Comparison of ENCODE assay signal across 8 cellular contexts in genomic region chr13:21673592-21674270, GRCh38. TPM values are rescaled to one million over a fixed set of nuclear protein-coding genes. Genes with fewer than 3 reads are reported as not detected.
DNase-seq lines count a peak whose midpoint lies in the region; ATAC-seq and TF ChIP-seq lines count a peak whose summit lies in the region.

No MANE protein-coding gene starts in this region.

- dilution Hi-C loops in mammary epithelial cell (cut with HindIII; ENCODE audit: low sequenced_read_pairs): no loop called here

- H3K27me3 ChIP-seq in BJ (ENCODE audit: control insufficient read depth, insufficient read depth, low read length) (peaks cover 37% of the 10 kb centered on the region), mammary epithelial cell (ENCODE audit: insufficient read depth, low read length) (peaks cover 25% of the 10 kb centered on the region)

- TF ChIP-seq CTCF in BJ (IDR thresholded peaks at IDR 0.05; ENCODE audit: insufficient read depth, low read depth, low read length) (0 out of 2 replicates have a peak, but pooled peaks have one; percentile 10), mammary epithelial cell (conservative IDR thresholded peaks at IDR 0.05 in 1 of 2, IDR thresholded peaks at IDR 0.05 in 1 of 2; ENCODE audit: extremely low read depth in 1 of 2, insufficient read depth in 1 of 2, low read depth in 1 of 2, low read length in 2 of 2) (no peak)

- peaks cover 26% of the 10 kb centered on the region for H3K4me1 ChIP-seq in mammary epithelial cell (ENCODE audit: insufficient read depth, low read length)

- peak overlapping the region; percentile 99 for H3K4me2 ChIP-seq in mammary epithelial cell (ENCODE audit: insufficient read depth, low read depth, low read length)

- H3K79me2 ChIP-seq in mammary epithelial cell (ENCODE audit: insufficient read depth, low read length): no peaks in the 10 kb centered on the region

- no peaks in the 10 kb centered on the region for H3K36me3 ChIP-seq in BJ (ENCODE audit: control insufficient read depth, insufficient read depth, low read length)
- H3K36me3 ChIP-seq in SK-N-MC (ENCODE audit: insufficient read depth, low read length): no peaks in the 10 kb centered on the region
- H3K36me3 ChIP-seq in mammary epithelial cell (ENCODE audit: insufficient read depth, low read length): no peaks in the 10 kb centered on the region

- 0% methylated on average over 26 of the region's 74 CpGs for WGBS in mammary epithelial cell (ENCODE audit: low coverage, missing lambda C conversion rate)

- CTCF ChIA-PET in BJ (lab: Yijun Ruan, JAX) (no interaction called here), mammary epithelial cell (lab: Charles Lee; ENCODE audit: low non-redundant PET) (interaction anchor here (0.6 kb wide), 1 partner anchor 36 kb away, joined by 6 read pairs; no protein-coding TSS in a partner anchor)

- H3K9me3 ChIP-seq in SK-N-MC (ENCODE audit: low read depth, low read length) (no peaks in the 10 kb centered on the region), mammary epithelial cell (replicated peaks; ENCODE audit: insufficient read depth, low read length) (no peaks in the 10 kb centered on the region)

- H3K27ac ChIP-seq in SK-N-MC (no peak overlapping the region), mammary epithelial cell (ENCODE audit: insufficient read depth, low read depth, low read length) (no peak overlapping the region)

- H3K4me3 ChIP-seq in BJ (ENCODE audit: low read depth, low read length): peak overlapping the region; percentile 46
- H3K4me3 ChIP-seq in SK-N-MC: peak overlapping the region; percentile 81
- peak overlapping the region; percentile 51 to 74 (median 59) for H3K4me3 ChIP-seq in mammary epithelial cell (replicated peaks in 1 of 3; ENCODE audit: insufficient read depth in 1 of 3, low read depth in 2 of 3, low read length in 3 of 3)

- no peaks in the 10 kb centered on the region for H4K20me1 ChIP-seq in mammary epithelial cell (ENCODE audit: insufficient read depth, low read length)

- no peak for DNase-seq in BJ (ENCODE audit: low read depth)
- DNase-seq in SK-N-MC (ENCODE audit: low read depth, low spot score): no peak
- peak; percentile 47 for DNase-seq in mammary epithelial cell
- DNase-seq in left colon: peak in 1 of 2 donors; percentile 67
- peak; percentile 25 for DNase-seq in stimulated activated CD8-positive, alpha-beta memory T cell treated with anti-CD3 and anti-CD28 coated beads, Interleukin-12 subunit alpha, Interleukin-12 subunit beta, amount 100 ng/mL, for 4 hours (ENCODE audit: low read depth)
- no peak for DNase-seq in ureter (ENCODE audit: low spot score)

- ATAC-seq in GM18858 (IDR thresholded peaks at IDR 0.05; ENCODE audit: unreplicated experiment): peak; percentile 31
- ATAC-seq in HG03354 (IDR thresholded peaks at IDR 0.05; ENCODE audit: poor library complexity, severe bottlenecking, unreplicated experiment): peak; percentile 36
- ATAC-seq in left colon: peak; percentile 46

- peak overlapping the region; percentile 92 for H2AFZ ChIP-seq in mammary epithelial cell (ENCODE audit: low read depth, low read length)

- in situ Hi-C loops in mammary epithelial cell (cut with MboI; ENCODE audit: low sequenced_read_pairs in 2 of 2): no loop called here

- no peak overlapping the region for H3K9ac ChIP-seq in SK-N-MC (ENCODE audit: insufficient read length)
- H3K9ac ChIP-seq in mammary epithelial cell (ENCODE audit: insufficient read depth, low read length): no peak overlapping the region

- intact Hi-C loops in mammary epithelial cell (cut with micrococcal nuclease) (no loop called here), left colon (cut with DNase I, micrococcal nuclease) (no loop called here)

- no TSS peak for BruUV-seq in mammary epithelial cell (replicated peaks; lab: Mats Ljungman, UMichigan)

- POLR2A ChIA-PET in BJ (lab: Charles Lee): no interaction called here

RNA-seq across cellular contexts. Expression of gene FGF9, which starts 2.9 kb away (rescaled TPM):
- polyA plus RNA-seq in BJ (2011; rRNA removed) (0.10 TPM in 1 of 2 replicates, not detected in the other), mammary epithelial cell (not detected)
- polyA minus RNA-seq in BJ (2011; rRNA and poly(A)+ RNA removed): not detected in 2 replicates
- total RNA-seq in mammary epithelial cell (not detected), left colon (1 to 10 TPM in 1 of 2 donors, under 1 TPM in 1; 0.61 to 4.5 TPM), ureter (1.5 TPM)
- polyA minus RNA-seq in mammary epithelial cell: not detected

Comparison
In these comparisons a context has a peak if more than half of its experiments do, and no peak if none do; other contexts are left out.
1. DNase-seq: peak in mammary epithelial cell (single experiment) and stimulated activated CD8-positive, alpha-beta memory T cell treated with anti-CD3 and anti-CD28 coated beads, Interleukin-12 subunit alpha, Interleukin-12 subunit beta, amount 100 ng/mL, for 4 hours (single experiment); none in BJ (single experiment), SK-N-MC (single experiment) and ureter (single experiment).
2. Peak in every context shown above with its lines, with median percentiles within 50 percentile points of each other: H3K4me3 ChIP-seq and ATAC-seq.